In the genomic region with DNA sequence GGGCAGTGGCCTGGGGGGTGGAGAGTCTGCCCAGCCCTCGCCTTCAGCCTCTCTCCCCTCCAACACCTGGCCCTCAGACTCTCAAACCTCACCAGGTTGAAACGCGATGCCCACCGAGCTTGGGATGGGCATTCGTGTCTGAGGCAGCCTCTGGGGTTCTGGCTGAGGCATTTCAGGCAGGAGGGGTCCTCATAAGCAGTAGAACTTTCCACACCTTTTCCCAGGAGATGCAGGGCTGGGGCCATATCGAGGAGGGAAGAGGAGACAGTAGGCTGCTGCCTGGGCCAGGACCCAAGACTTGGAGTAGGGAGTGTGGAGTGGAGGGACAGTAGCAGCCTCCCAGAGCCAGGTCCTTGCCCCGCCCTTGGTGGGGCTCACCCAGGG, we compare ENCODE assay signal across 22 cellular contexts.
"Had no signal": no experiment of that assay in that cellular context is flagged by ENCODE, and none has a peak within 500 bp of the region (broad histone marks: within the 10 kb centered on the region; RNA-seq: fewer than 3 reads in every experiment).

No MANE protein-coding gene starts in this region.

- DNase-seq: activated CD4-positive, alpha-beta T cell treated with anti-CD3 and anti-CD28 coated beads for 36 hours; activated CD4-positive, alpha-beta T cell treated with anti-CD3 and anti-CD28 coated beads, Interleukin-2, amount 50 U/mL, for 4 hours; activated CD8-positive, alpha-beta memory T cell treated with anti-CD3 and anti-CD28 coated beads, Interleukin-2, amount 10 ng/mL, durations not matched to agents 7 days and 5 days; activated effector memory CD4-positive, alpha-beta T cell treated with Interleukin-2 at 50 U/mL for 16 hours; activated naive CD4-positive, alpha-beta T cell; activated naive CD8-positive, alpha-beta T cell treated with anti-CD3 and anti-CD28 coated beads, Interleukin-2, amount 50 U/mL, for 24 hours; amygdala; IMR-90; Kasumi-1; KBM-7; NCI-H146; NCI-H1930; NCI-H2107; NCI-H2171 treated with DMSO at 0.1 percent for 48 hours; NCI-H345; NCI-H510A; NCI-H526 treated with DMSO at 0.1 percent for 48 hours; NCI-H82; SIG-M5; T-helper 9 cell had no signal

- ATAC-seq: activated CD4-positive, alpha-beta T cell treated with anti-CD3 and anti-CD28 coated beads for 36 hours; activated CD8-positive, alpha-beta memory T cell treated with anti-CD3 and anti-CD28 coated beads, Interleukin-2, amount 10 ng/mL, durations not matched to agents 7 days and 5 days; activated naive CD4-positive, alpha-beta T cell treated with anti-CD3 and anti-CD28 coated beads, Interleukin-2, amount 50 U/mL, for 72 hours; activated naive CD8-positive, alpha-beta T cell treated with anti-CD3 and anti-CD28 coated beads, Interleukin-2, amount 50 U/mL, for 24 hours; T-helper 17 cell had no signal
